Comparison of ENCODE assay signal across 12 cellular contexts in the genomic region with DNA sequence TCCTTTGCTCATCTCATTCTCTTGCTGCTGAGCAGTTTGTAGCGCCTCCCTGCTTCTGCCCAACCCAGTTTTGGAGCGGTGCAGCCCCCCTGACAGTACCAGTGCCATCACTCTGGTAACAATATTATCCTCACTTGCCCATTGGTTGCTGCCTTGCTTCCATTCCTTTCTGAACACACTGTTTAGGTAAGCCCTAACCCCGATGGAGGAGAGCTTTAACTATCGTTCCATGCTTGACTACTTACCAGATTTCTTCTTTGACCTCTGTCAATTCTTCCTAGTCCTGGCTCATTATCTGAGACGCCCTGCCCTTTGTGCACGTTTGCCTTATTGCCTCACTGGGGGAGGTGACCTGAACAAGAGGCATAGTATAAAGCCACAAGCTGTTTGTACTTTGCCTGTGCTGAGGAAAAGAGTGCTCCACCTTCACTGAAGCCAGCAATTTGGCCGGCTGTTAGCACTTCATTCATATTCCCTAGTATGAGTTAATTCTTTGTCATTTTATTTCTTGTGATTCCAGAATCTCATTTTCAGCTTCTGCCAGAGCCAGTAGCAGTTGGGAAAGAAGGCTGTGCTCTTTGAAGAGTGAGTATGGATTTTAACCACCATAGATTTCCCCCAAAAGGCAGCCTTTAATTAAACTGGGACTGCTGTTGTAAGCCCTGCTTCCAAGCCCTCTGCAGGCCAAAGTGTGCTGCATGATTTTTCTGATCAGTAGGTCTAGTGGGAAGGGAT. TPM values are rescaled to one million over a fixed set of nuclear protein-coding genes. Genes with fewer than 3 reads are reported as not detected.
DNase-seq lines count a peak whose midpoint lies in the region; TF ChIP-seq lines count a peak whose summit lies in the region.
"Had no signal": no experiment of that assay in that cellular context is flagged by ENCODE, and none has a peak within 500 bp of the region (broad histone marks: within the 10 kb centered on the region; RNA-seq: fewer than 3 reads in every experiment).

No MANE protein-coding gene starts in this region.

- CTCF ChIA-PET in activated CD4-positive, alpha-beta memory T cell treated with anti-CD3 and anti-CD28 coated beads, Interleukin-2, amount 10 ng/mL, durations not matched to agents 7 days and 5 days (lab: Charles Lee): interaction anchor here (1.2 kb wide), 1 partner anchor 57 kb away, joined by 4 read pairs; a partner anchor contains a TSS

- no peaks in the 10 kb centered on the region for H3K36me3 ChIP-seq in effector memory CD4-positive, alpha-beta T cell (ENCODE audit: control insufficient read depth, insufficient read depth, low read length)
- H3K36me3 ChIP-seq: thoracic aorta had no signal

- H3K9me3 ChIP-seq in effector memory CD4-positive, alpha-beta T cell (ENCODE audit: control insufficient read depth, low read length): no peaks in the 10 kb centered on the region
- H3K9me3 ChIP-seq: thoracic aorta had no signal

- TF ChIP-seq CTCF in epithelial cell of esophagus (IDR thresholded peaks at IDR 0.05; ENCODE audit: insufficient read depth, low read depth, low read length, missing control alignments) (peak; percentile 24), nephron (IDR thresholded peaks at IDR 0.05; ENCODE audit: unreplicated experiment in 3 of 3) (peak; percentile 33 to 39 (median 39))

- H3K9me3 Mint-ChIP-seq in nephron: no peaks in the 10 kb centered on the region
- no peaks in the 10 kb centered on the region for H3K9me3 Mint-ChIP-seq in activated CD4-positive, alpha-beta memory T cell treated with anti-CD3 and anti-CD28 coated beads, Interleukin-2, amount 10 ng/mL, durations not matched to agents 7 days and 5 days

- DNase-seq in DMS79 (lab: John Stamatoyannopoulos, UW) (peak; percentile 49), NCI-H2227 treated with DMSO at 0.1 percent for 48 hours (lab: John Stamatoyannopoulos, UW) (peak; percentile 42), epithelial cell of esophagus (ENCODE audit: low read depth) (no peak), activated gamma-delta T cell (lab: John Stamatoyannopoulos, UW) (no peak), GDM1 (lab: John Stamatoyannopoulos, UW) (no peak)
- DNase-seq in activated CD4-positive, alpha-beta memory T cell treated with anti-CD3 and anti-CD28 coated beads, Interleukin-2, amount 10 ng/mL, durations not matched to agents 7 days and 5 days: no peak
- DNase-seq in effector memory CD4-positive, alpha-beta T cell: no peak
- DNase-seq: cerebellar nuclear complex, NCI-H1048 had no signal

- H3K4me3 Mint-ChIP-seq in nephron: peak overlapping the region in 1 of 3 experiments; percentile 45
- no peak overlapping the region for H3K4me3 Mint-ChIP-seq in activated CD4-positive, alpha-beta memory T cell treated with anti-CD3 and anti-CD28 coated beads, Interleukin-2, amount 10 ng/mL, durations not matched to agents 7 days and 5 days

- no peaks in the 10 kb centered on the region for H3K36me3 Mint-ChIP-seq in nephron (ENCODE audit: low read depth)
- H3K36me3 Mint-ChIP-seq in activated CD4-positive, alpha-beta memory T cell treated with anti-CD3 and anti-CD28 coated beads, Interleukin-2, amount 10 ng/mL, durations not matched to agents 7 days and 5 days (ENCODE audit: low read depth): no peaks in the 10 kb centered on the region

- H3K27me3 ChIP-seq in effector memory CD4-positive, alpha-beta T cell (replicated peaks; ENCODE audit: control insufficient read depth, insufficient read depth, low read length, poor library complexity, severe bottlenecking): no peaks in the 10 kb centered on the region

- H3K27me3 Mint-ChIP-seq in nephron (ENCODE audit: low read depth): no peaks in the 10 kb centered on the region
- H3K27me3 Mint-ChIP-seq in activated CD4-positive, alpha-beta memory T cell treated with anti-CD3 and anti-CD28 coated beads, Interleukin-2, amount 10 ng/mL, durations not matched to agents 7 days and 5 days: no peaks in the 10 kb centered on the region

- peak overlapping the region; percentile 77 to 90 (median 84) for H3K27ac Mint-ChIP-seq in nephron
- no peak overlapping the region for H3K27ac Mint-ChIP-seq in activated CD4-positive, alpha-beta memory T cell treated with anti-CD3 and anti-CD28 coated beads, Interleukin-2, amount 10 ng/mL, durations not matched to agents 7 days and 5 days

- H3K4me1 ChIP-seq in effector memory CD4-positive, alpha-beta T cell (ENCODE audit: control insufficient read depth, insufficient read depth, low read length, poor library complexity, severe bottlenecking): no peaks in the 10 kb centered on the region

- H3K4me1 Mint-ChIP-seq in nephron: peaks cover 29% of the 10 kb centered on the region
- H3K4me1 Mint-ChIP-seq in activated CD4-positive, alpha-beta memory T cell treated with anti-CD3 and anti-CD28 coated beads, Interleukin-2, amount 10 ng/mL, durations not matched to agents 7 days and 5 days: peaks cover 10% of the 10 kb centered on the region

- POLR2A ChIA-PET in activated CD4-positive, alpha-beta memory T cell treated with anti-CD3 and anti-CD28 coated beads, Interleukin-2, amount 10 ng/mL, durations not matched to agents 7 days and 5 days (lab: Charles Lee): no interaction called here

- no peak overlapping the region for H3K4me3 ChIP-seq in epithelial cell of esophagus (ENCODE audit: low read length)
- H3K4me3 ChIP-seq in effector memory CD4-positive, alpha-beta T cell (ENCODE audit: insufficient read depth, low read depth, low read length, poor library complexity, severe bottlenecking): no peak overlapping the region
- H3K4me3 ChIP-seq: thoracic aorta had no signal

- H3K27ac ChIP-seq in effector memory CD4-positive, alpha-beta T cell (ENCODE audit: insufficient read depth, low read length, poor library complexity, severe bottlenecking): no peak overlapping the region
- H3K27ac ChIP-seq: thoracic aorta had no signal

RNA-seq across cellular contexts. Expression of a gene that starts 11.9 kb away (rescaled TPM):
- total RNA-seq in activated CD4-positive, alpha-beta memory T cell treated with anti-CD3 and anti-CD28 coated beads, Interleukin-2, amount 10 ng/mL, durations not matched to agents 7 days and 5 days: 1 to 10 TPM; 4.5 to 6.1 TPM

RNA-seq across cellular contexts. Expression of a gene that starts 38.8 kb away (rescaled TPM):
- total RNA-seq in activated CD4-positive, alpha-beta memory T cell treated with anti-CD3 and anti-CD28 coated beads, Interleukin-2, amount 10 ng/mL, durations not matched to agents 7 days and 5 days: not detected
- total RNA-seq: activated CD8-positive, alpha-beta memory T cell treated with anti-CD3 and anti-CD28 coated beads for 36 hours had no signal

RNA-seq across cellular contexts. Expression of a gene that starts 56.5 kb away (rescaled TPM):
- 10 to 100 TPM; 10.7 to 11.2 TPM for total RNA-seq in activated CD4-positive, alpha-beta memory T cell treated with anti-CD3 and anti-CD28 coated beads, Interleukin-2, amount 10 ng/mL, durations not matched to agents 7 days and 5 days

RNA-seq across cellular contexts. Expression of a gene that starts 56.8 kb away (rescaled TPM):
- total RNA-seq in activated CD4-positive, alpha-beta memory T cell treated with anti-CD3 and anti-CD28 coated beads, Interleukin-2, amount 10 ng/mL, durations not matched to agents 7 days and 5 days: 1 to 10 TPM; 6.3 to 8.5 TPM

Comparison
In these comparisons a context has a peak if more than half of its experiments do, and no peak if none do; other contexts are left out.
1. DNase-seq: peak in DMS79 (single experiment) and NCI-H2227 treated with DMSO at 0.1 percent for 48 hours (single experiment); none in epithelial cell of esophagus (single experiment), activated CD4-positive, alpha-beta memory T cell treated with anti-CD3 and anti-CD28 coated beads, Interleukin-2, amount 10 ng/mL, durations not matched to agents 7 days and 5 days (single experiment), activated gamma-delta T cell (single experiment), GDM1 (single experiment) and effector memory CD4-positive, alpha-beta T cell (0 of 3).